ENCODE assay signal across 9 cellular contexts in the genomic region with DNA sequence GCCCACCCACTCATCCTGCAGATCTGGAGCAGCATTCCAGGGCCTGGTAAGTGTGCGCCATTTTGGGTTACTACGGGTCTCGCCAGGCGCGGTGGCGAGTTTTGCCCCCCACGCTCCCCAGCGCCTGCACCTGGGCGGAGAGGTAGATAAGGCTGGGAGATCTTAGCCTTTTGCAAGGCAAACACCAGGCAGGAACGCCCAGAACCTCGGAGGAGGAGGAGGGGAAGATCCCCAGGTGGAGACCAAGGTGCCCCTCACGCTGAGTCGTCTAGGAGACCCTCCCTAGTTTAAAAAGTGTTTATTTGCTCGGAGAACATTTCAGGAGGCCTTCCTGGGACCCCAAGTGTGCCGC. TPM values are rescaled to one million over a fixed set of nuclear protein-coding genes. Genes with fewer than 3 reads are reported as not detected.
DNase-seq lines count a peak whose midpoint lies in the region; ATAC-seq and TF ChIP-seq lines count a peak whose summit lies in the region.
"Had no signal": no experiment of that assay in that cellular context is flagged by ENCODE, and none has a peak within 500 bp of the region (broad histone marks: within the 10 kb centered on the region; RNA-seq: fewer than 3 reads in every experiment).

No MANE protein-coding gene starts in this region.

- ATAC-seq in stimulated activated effector memory CD8-positive, alpha-beta T cell treated with anti-CD3 and anti-CD28 coated beads, Interleukin-12 subunit alpha, Interleukin-12 subunit beta, amount 100 ng/mL, for 72 hours, result no peak
- ATAC-seq in GM18517 (IDR thresholded peaks at IDR 0.05; ENCODE audit: unreplicated experiment) (no peak), SK-N-SH treated with all-trans-retinoic acid at 6 μM for 48 hours (no peak)
- ATAC-seq in effector memory CD8-positive, alpha-beta T cell (replicated peaks), result no peak

- H3K4me3 Mint-ChIP-seq in stimulated activated effector memory CD8-positive, alpha-beta T cell treated with anti-CD3 and anti-CD28 coated beads, Interleukin-12 subunit alpha, Interleukin-12 subunit beta, amount 100 ng/mL, for 72 hours, result peak overlapping the region; percentile 59
- no peak overlapping the region for H3K4me3 Mint-ChIP-seq in effector memory CD8-positive, alpha-beta T cell

- H3K4me3 ChIP-seq in ascending aorta, result peak overlapping the region; percentile 81 to 87

- H3K9me3 Mint-ChIP-seq in stimulated activated effector memory CD8-positive, alpha-beta T cell treated with anti-CD3 and anti-CD28 coated beads, Interleukin-12 subunit alpha, Interleukin-12 subunit beta, amount 100 ng/mL, for 72 hours, result no peaks in the 10 kb centered on the region
- no peaks in the 10 kb centered on the region for H3K9me3 Mint-ChIP-seq in effector memory CD8-positive, alpha-beta T cell

- no peak for TF ChIP-seq CTCF in ascending aorta (IDR thresholded peaks at IDR 0.05)

- H3K4me1 ChIP-seq in ascending aorta, result peaks cover 0 to 32% of the 10 kb centered on the region in 2 donors

- peak overlapping the region; percentile 97 to 98 for H3K27ac ChIP-seq in ascending aorta
- peak overlapping the region; percentile 67 for H3K27ac ChIP-seq in layer of hippocampus (ENCODE audit: low read depth, low read length)

- no peaks in the 10 kb centered on the region for H3K9me3 ChIP-seq in ascending aorta

- peak; percentile 76 for DNase-seq in DMS53 (lab: John Stamatoyannopoulos, UW)
- no peak for DNase-seq in DMS53 treated with DMSO at 0.1 percent for 48 hours (lab: John Stamatoyannopoulos, UW; ENCODE audit: unreplicated experiment)
- no peak for DNase-seq in ascending aorta (ENCODE audit: low spot score in 2 of 2)
- no peak for DNase-seq in stimulated activated effector memory CD8-positive, alpha-beta T cell treated with anti-CD3 and anti-CD28 coated beads, Interleukin-12 subunit alpha, Interleukin-12 subunit beta, amount 100 ng/mL, for 72 hours (ENCODE audit: low spot score in 2 of 2)
- DNase-seq in effector memory CD8-positive, alpha-beta T cell, result no peak
- DNase-seq: activated T-cell treated with anti-CD3 and anti-CD28 coated beads for 4 hours had no signal

- peaks cover 16% of the 10 kb centered on the region for H3K4me1 Mint-ChIP-seq in stimulated activated effector memory CD8-positive, alpha-beta T cell treated with anti-CD3 and anti-CD28 coated beads, Interleukin-12 subunit alpha, Interleukin-12 subunit beta, amount 100 ng/mL, for 72 hours
- H3K4me1 Mint-ChIP-seq in effector memory CD8-positive, alpha-beta T cell (ENCODE audit: low read depth in 2 of 2), result peaks cover 3 to 8% of the 10 kb centered on the region in 2 donors

- peak overlapping the region; percentile 37 for H3K27ac Mint-ChIP-seq in stimulated activated effector memory CD8-positive, alpha-beta T cell treated with anti-CD3 and anti-CD28 coated beads, Interleukin-12 subunit alpha, Interleukin-12 subunit beta, amount 100 ng/mL, for 72 hours
- no peak overlapping the region for H3K27ac Mint-ChIP-seq in effector memory CD8-positive, alpha-beta T cell

- H3K27me3 Mint-ChIP-seq in effector memory CD8-positive, alpha-beta T cell, result peaks cover 30 to 62% of the 10 kb centered on the region in 2 donors

- intact Hi-C loops in ascending aorta (cut with DNase I), result loop anchor here (1.0 to 10.0 kb wide), 5 partner anchors 107 to 404 kb away; partner anchors contain the start of gene HES6

- H3K36me3 Mint-ChIP-seq in stimulated activated effector memory CD8-positive, alpha-beta T cell treated with anti-CD3 and anti-CD28 coated beads, Interleukin-12 subunit alpha, Interleukin-12 subunit beta, amount 100 ng/mL, for 72 hours, result no peaks in the 10 kb centered on the region
- no peaks in the 10 kb centered on the region for H3K36me3 Mint-ChIP-seq in effector memory CD8-positive, alpha-beta T cell (ENCODE audit: insufficient read depth)

- H3K27me3 ChIP-seq in ascending aorta, result no peaks in the 10 kb centered on the region
- no peaks in the 10 kb centered on the region for H3K27me3 ChIP-seq in layer of hippocampus (ENCODE audit: control insufficient read depth, insufficient read depth, low read length)

- H3K36me3 ChIP-seq in ascending aorta, result no peaks in the 10 kb centered on the region

TF ChIP-seq in SK-N-SH treated with all-trans-retinoic acid at 6 μM for 48 hours, 23 proteins besides CTCF, POLR2A, EP300 and RAD21:
- TF ChIP-seq CSRNP3 (CRISPR knock-in tag; IDR thresholded peaks at IDR 0.05), result no peak
- TF ChIP-seq ZNF8 (CRISPR knock-in tag; IDR thresholded peaks at IDR 0.05), result no peak
- no peak for TF ChIP-seq PPARA (CRISPR knock-in tag; IDR thresholded peaks at IDR 0.05; ENCODE audit: borderline replicate concordance)
- no peak for TF ChIP-seq POU6F1 (CRISPR knock-in tag; IDR thresholded peaks at IDR 0.05; ENCODE audit: borderline replicate concordance, low read depth)
- no peak for TF ChIP-seq OSR1 (CRISPR knock-in tag; IDR thresholded peaks at IDR 0.05)
- TF ChIP-seq ZC3H10 (CRISPR knock-in tag; IDR thresholded peaks at IDR 0.05), result no peak
- TF ChIP-seq RARB (CRISPR knock-in tag; IDR thresholded peaks at IDR 0.05), result no peak
- TF ChIP-seq CREB5 (CRISPR knock-in tag; IDR thresholded peaks at IDR 0.05; ENCODE audit: low read depth), result no peak
- no peak for TF ChIP-seq GLIS3 (CRISPR knock-in tag; IDR thresholded peaks at IDR 0.05)
- TF ChIP-seq ZFP30 (CRISPR knock-in tag; IDR thresholded peaks at IDR 0.05), result no peak
- no peak for TF ChIP-seq CSDC2 (CRISPR knock-in tag; IDR thresholded peaks at IDR 0.05)
- no peak for TF ChIP-seq BACH2 (CRISPR knock-in tag; IDR thresholded peaks at IDR 0.05; ENCODE audit: borderline replicate concordance)
- no peak for TF ChIP-seq ARNTL (CRISPR knock-in tag; IDR thresholded peaks at IDR 0.05; ENCODE audit: borderline replicate concordance, low read depth)
- no peak for TF ChIP-seq TCF4 (CRISPR knock-in tag; IDR thresholded peaks at IDR 0.05; ENCODE audit: borderline replicate concordance)
- TF ChIP-seq TOX (CRISPR knock-in tag; IDR thresholded peaks at IDR 0.05; ENCODE audit: borderline replicate concordance), result no peak

RNA-seq across cellular contexts. Expression of gene RAMP1, which starts 0.4 kb away (rescaled TPM):
- 191 TPM for total RNA-seq in ascending aorta
